ENCODE assay signal across 1 cellular context in the genomic region with DNA sequence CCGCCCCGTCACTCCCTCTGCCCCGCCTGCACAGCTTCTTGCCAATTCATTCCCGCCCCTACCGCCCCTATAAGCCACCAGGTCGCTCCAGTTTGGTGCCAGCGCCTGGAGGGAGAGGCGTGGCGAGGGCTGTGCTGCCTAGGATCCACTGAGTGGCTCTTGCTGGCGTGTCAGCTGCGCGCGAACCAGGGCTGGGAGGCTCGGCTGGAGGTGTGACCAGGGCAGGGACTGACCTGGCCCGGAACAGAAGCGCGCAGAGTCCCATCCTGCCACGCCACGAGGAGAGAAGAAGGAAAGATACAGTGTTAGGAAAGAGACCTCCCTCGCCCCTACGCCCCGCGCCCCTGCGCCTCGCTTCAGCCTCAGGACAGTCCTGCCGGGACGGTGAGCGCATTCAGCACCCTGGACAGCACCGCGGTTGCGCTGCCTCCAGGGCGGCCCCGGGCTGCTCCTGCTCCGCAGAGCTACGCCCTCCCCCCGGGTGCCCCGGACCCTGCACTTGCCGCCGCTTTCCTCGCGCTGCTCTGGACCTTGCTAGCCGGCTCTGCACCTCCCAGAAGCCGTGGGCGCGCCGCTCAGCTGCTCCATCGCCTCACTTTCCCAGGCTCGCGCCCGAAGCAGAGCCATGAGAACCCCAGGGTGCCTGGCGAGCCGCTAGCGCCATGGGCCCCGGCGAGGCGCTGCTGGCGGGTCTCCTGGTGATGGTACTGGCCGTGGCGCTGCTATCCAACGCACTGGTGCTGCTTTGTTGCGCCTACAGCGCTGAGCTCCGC.
TF ChIP-seq lines count a peak whose summit lies in the region.

A gene with protein sequence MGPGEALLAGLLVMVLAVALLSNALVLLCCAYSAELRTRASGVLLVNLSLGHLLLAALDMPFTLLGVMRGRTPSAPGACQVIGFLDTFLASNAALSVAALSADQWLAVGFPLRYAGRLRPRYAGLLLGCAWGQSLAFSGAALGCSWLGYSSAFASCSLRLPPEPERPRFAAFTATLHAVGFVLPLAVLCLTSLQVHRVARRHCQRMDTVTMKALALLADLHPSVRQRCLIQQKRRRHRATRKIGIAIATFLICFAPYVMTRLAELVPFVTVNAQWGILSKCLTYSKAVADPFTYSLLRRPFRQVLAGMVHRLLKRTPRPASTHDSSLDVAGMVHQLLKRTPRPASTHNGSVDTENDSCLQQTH (plus strand): TSS at position 72 of the 773 bp plus-strand sequence. CDS start 591 bp downstream, at position 663.

TF ChIP-seq in GM23338, 12 proteins besides CTCF, POLR2A, EP300 and RAD21 (continued from another document):
- TF ChIP-seq, protein P1, sequence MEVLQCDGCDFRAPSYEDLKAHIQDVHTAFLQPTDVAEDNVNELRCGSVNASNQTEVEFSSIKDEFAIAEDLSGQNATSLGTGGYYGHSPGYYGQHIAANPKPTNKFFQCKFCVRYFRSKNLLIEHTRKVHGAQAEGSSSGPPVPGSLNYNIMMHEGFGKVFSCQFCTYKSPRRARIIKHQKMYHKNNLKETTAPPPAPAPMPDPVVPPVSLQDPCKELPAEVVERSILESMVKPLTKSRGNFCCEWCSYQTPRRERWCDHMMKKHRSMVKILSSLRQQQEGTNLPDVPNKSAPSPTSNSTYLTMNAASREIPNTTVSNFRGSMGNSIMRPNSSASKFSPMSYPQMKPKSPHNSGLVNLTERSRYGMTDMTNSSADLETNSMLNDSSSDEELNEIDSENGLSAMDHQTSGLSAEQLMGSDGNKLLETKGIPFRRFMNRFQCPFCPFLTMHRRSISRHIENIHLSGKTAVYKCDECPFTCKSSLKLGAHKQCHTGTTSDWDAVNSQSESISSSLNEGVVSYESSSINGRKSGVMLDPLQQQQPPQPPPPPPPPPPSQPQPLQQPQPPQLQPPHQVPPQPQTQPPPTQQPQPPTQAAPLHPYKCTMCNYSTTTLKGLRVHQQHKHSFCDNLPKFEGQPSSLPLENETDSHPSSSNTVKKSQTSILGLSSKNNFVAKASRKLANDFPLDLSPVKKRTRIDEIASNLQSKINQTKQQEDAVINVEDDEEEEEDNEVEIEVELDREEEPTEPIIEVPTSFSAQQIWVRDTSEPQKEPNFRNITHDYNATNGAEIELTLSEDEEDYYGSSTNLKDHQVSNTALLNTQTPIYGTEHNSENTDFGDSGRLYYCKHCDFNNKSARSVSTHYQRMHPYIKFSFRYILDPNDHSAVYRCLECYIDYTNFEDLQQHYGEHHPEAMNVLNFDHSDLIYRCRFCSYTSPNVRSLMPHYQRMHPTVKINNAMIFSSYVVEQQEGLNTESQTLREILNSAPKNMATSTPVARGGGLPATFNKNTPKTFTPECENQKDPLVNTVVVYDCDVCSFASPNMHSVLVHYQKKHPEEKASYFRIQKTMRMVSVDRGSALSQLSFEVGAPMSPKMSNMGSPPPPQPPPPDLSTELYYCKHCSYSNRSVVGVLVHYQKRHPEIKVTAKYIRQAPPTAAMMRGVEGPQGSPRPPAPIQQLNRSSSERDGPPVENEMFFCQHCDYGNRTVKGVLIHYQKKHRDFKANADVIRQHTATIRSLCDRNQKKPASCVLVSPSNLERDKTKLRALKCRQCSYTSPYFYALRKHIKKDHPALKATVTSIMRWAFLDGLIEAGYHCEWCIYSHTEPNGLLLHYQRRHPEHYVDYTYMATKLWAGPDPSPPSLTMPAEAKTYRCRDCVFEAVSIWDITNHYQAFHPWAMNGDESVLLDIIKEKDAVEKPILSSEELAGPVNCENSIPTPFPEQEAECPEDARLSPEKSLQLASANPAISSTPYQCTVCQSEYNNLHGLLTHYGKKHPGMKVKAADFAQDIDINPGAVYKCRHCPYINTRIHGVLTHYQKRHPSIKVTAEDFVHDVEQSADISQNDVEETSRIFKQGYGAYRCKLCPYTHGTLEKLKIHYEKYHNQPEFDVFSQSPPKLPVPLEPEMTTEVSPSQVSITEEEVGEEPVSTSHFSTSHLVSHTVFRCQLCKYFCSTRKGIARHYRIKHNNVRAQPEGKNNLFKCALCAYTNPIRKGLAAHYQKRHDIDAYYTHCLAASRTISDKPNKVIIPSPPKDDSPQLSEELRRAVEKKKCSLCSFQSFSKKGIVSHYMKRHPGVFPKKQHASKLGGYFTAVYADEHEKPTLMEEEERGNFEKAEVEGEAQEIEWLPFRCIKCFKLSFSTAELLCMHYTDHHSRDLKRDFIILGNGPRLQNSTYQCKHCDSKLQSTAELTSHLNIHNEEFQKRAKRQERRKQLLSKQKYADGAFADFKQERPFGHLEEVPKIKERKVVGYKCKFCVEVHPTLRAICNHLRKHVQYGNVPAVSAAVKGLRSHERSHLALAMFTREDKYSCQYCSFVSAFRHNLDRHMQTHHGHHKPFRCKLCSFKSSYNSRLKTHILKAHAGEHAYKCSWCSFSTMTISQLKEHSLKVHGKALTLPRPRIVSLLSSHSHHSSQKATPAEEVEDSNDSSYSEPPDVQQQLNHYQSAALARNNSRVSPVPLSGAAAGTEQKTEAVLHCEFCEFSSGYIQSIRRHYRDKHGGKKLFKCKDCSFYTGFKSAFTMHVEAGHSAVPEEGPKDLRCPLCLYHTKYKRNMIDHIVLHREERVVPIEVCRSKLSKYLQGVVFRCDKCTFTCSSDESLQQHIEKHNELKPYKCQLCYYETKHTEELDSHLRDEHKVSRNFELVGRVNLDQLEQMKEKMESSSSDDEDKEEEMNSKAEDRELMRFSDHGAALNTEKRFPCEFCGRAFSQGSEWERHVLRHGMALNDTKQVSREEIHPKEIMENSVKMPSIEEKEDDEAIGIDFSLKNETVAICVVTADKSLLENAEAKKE (CRISPR knock-in tag; IDR thresholded peaks at IDR 0.05) = no peak
